1 cellular context compared by ENCODE assay signal in genomic region chr10:7703140-7703539, GRCh38.
TF ChIP-seq lines count a peak whose summit lies in the region.

Gene ITIH2, plus strand, starts transcription at chr10:7703316. Its CDS starts 119 bp downstream, at chr10:7703435.

TF ChIP-seq in HepG2, 621 proteins besides CTCF, POLR2A, EP300 and RAD21 (continued from another document and continues in another):
- TF ChIP-seq AHDC1 (CRISPR knock-in tag; IDR thresholded peaks at IDR 0.05; ENCODE audit: borderline replicate concordance) (peak; percentile 68; the same call in 1 of the 2 replicates), TAF15 (IDR thresholded peaks at IDR 0.05; ENCODE audit: low read depth, low read length, poor library complexity, severe bottlenecking) (no peak), ELF4 (CRISPR knock-in tag; IDR thresholded peaks at IDR 0.05; ENCODE audit: borderline replicate concordance) (no peak), ETV6 (CRISPR knock-in tag; conservative IDR thresholded peaks at IDR 0.05) (no peak), TEF (CRISPR knock-in tag; IDR thresholded peaks at IDR 0.05) (no peak), ZBTB3 (CRISPR knock-in tag; IDR thresholded peaks at IDR 0.05; ENCODE audit: borderline replicate concordance, low read depth) (no peak), JUNB (CRISPR knock-in tag; IDR thresholded peaks at IDR 0.05; ENCODE audit: borderline replicate concordance) (no peak), ZFP36L1 (CRISPR knock-in tag; IDR thresholded peaks at IDR 0.05) (no peak), HOMEZ (CRISPR knock-in tag; IDR thresholded peaks at IDR 0.05; ENCODE audit: low read depth) (no peak), UBTF (CRISPR knock-in tag; IDR thresholded peaks at IDR 0.05) (no peak), RBFOX2 (IDR thresholded peaks at IDR 0.05; ENCODE audit: low read depth, low read length) (peak; percentile 14), ZNF281 (CRISPR knock-in tag; IDR thresholded peaks at IDR 0.05; ENCODE audit: borderline replicate concordance) (no peak), KDM5A (IDR thresholded peaks at IDR 0.05; ENCODE audit: borderline replicate concordance, low read length) (0 out of 2 replicates have a peak, but pooled peaks have one; percentile 13), MXD4 (CRISPR knock-in tag; IDR thresholded peaks at IDR 0.05) (no peak), HNRNPL (IDR thresholded peaks at IDR 0.05; ENCODE audit: low read depth, low read length) (no peak), ZFAT (CRISPR knock-in tag; conservative IDR thresholded peaks at IDR 0.05) (no peak), ZNF282 (IDR thresholded peaks at IDR 0.05; ENCODE audit: partially characterized antibody) (no peak), HNF1B (CRISPR knock-in tag; IDR thresholded peaks at IDR 0.05) (no peak), ZNF746 (CRISPR knock-in tag; IDR thresholded peaks at IDR 0.05) (no peak), ZBTB49 (CRISPR knock-in tag; IDR thresholded peaks at IDR 0.05; ENCODE audit: borderline replicate concordance) (no peak), CHD4 (IDR thresholded peaks at IDR 0.05; ENCODE audit: borderline replicate concordance, low read length) (no peak), ZNF615 (CRISPR knock-in tag; IDR thresholded peaks at IDR 0.05; ENCODE audit: borderline replicate concordance) (no peak), KMT2B (CRISPR knock-in tag; IDR thresholded peaks at IDR 0.05) (no peak), RFXAP (CRISPR knock-in tag; IDR thresholded peaks at IDR 0.05; ENCODE audit: borderline replicate concordance) (no peak), ZNF7 (CRISPR knock-in tag; IDR thresholded peaks at IDR 0.05) (no peak), ZNF547 (CRISPR knock-in tag; IDR thresholded peaks at IDR 0.05) (no peak), YEATS4 (CRISPR knock-in tag; IDR thresholded peaks at IDR 0.05; ENCODE audit: borderline replicate concordance) (peak; percentile 28; the same call in 1 of the 2 replicates), GABPB1 (CRISPR knock-in tag; IDR thresholded peaks at IDR 0.05) (no peak), NAIF1 (CRISPR knock-in tag; IDR thresholded peaks at IDR 0.05; ENCODE audit: borderline replicate concordance) (0 out of 2 replicates have a peak, but pooled peaks have one; percentile 30), ZNF430 (CRISPR knock-in tag; IDR thresholded peaks at IDR 0.05) (no peak; the same call in 1 of the 2 replicates), ZNF343 (CRISPR knock-in tag; IDR thresholded peaks at IDR 0.05) (no peak), ZNF788 (CRISPR knock-in tag; IDR thresholded peaks at IDR 0.05; ENCODE audit: borderline replicate concordance) (no peak), ZFP37 (CRISPR knock-in tag; IDR thresholded peaks at IDR 0.05; ENCODE audit: borderline replicate concordance) (no peak), ZNF598 (CRISPR knock-in tag; IDR thresholded peaks at IDR 0.05; ENCODE audit: borderline replicate concordance) (no peak), E2F2 (CRISPR knock-in tag; IDR thresholded peaks at IDR 0.05; ENCODE audit: borderline replicate concordance) (no peak), KLF9 (CRISPR knock-in tag; IDR thresholded peaks at IDR 0.05; ENCODE audit: low read depth) (no peak), ZBTB14 (CRISPR knock-in tag; IDR thresholded peaks at IDR 0.05) (no peak), THRA (CRISPR knock-in tag; IDR thresholded peaks at IDR 0.05; ENCODE audit: borderline replicate concordance) (peak; percentile 57; the same call in 1 of the 2 replicates), ZNF205 (CRISPR knock-in tag; IDR thresholded peaks at IDR 0.05) (no peak), DPF2 (CRISPR knock-in tag; IDR thresholded peaks at IDR 0.05; ENCODE audit: borderline replicate concordance, low read depth) (no peak)
